ENCODE assay signal across 23 cellular contexts in the genomic region with DNA sequence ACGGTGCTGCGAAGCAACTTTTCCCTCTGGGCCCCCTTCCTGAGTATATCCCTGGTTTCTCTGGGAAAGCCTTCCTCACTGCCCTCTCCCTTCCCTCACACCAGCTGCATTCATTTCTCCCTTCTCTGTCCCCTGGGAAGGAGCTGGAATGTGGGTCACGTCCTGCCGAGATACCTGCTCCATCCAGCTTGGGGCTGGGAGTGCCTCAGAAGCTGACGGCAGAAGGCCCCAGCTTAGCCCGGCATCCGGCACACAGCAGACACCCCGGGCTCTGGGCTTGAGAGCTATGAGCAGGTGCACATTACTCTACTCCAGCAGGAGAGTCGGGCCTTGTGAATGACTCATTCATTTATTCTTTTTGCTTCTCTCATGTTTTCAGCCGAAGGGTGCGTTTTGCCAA.
"Had no signal": no experiment of that assay in that cellular context is flagged by ENCODE, and none has a peak within 500 bp of the region (broad histone marks: within the 10 kb centered on the region; RNA-seq: fewer than 3 reads in every experiment).

No MANE protein-coding gene starts in this region.

- H3K4me1 ChIP-seq: esophagus squamous epithelium, gastrocnemius medialis, suprapubic skin, tibial nerve, uterus had no signal

- H3K9me3 ChIP-seq: gastrocnemius medialis, uterus had no signal

- ATAC-seq: activated T-cell treated with anti-CD3 and anti-CD28 coated beads, Interleukin-2, amount 50 U/mL, for 72 hours; gastrocnemius medialis; left cardiac atrium; mucosa of descending colon; stimulated activated naive CD8-positive, alpha-beta T cell treated with anti-CD3 and anti-CD28 coated beads, Interleukin-15, amount 100 ng/mL, for 72 hours had no signal

- DNase-seq: activated CD4-positive, alpha-beta T cell treated with anti-CD3 and anti-CD28 coated beads for 1 hour; activated CD4-positive, alpha-beta T cell treated with anti-CD3 and anti-CD28 coated beads, Interleukin-2, amount 50 U/mL, for 1 hour; activated effector memory CD4-positive, alpha-beta T cell treated with Interleukin-2 at 50 U/mL for 16 hours; activated naive CD4-positive, alpha-beta T cell treated with anti-CD3 and anti-CD28 coated beads for 36 hours; activated naive CD8-positive, alpha-beta T cell treated with anti-CD3 and anti-CD28 coated beads, Interleukin-2, amount 10 ng/mL, durations not matched to agents 7 days and 5 days; activated T-cell treated with anti-CD3 and anti-CD28 coated beads, Interleukin-2, amount 50 U/mL, for 72 hours; cerebellar nuclear complex; cortex of kidney; endodermal cell; esophagus squamous epithelium; gastrocnemius medialis; hippocampal formation; left cardiac atrium; mesenchymal stem cell; nephron progenitor cell; nucleus accumbens; stimulated activated CD4-positive, alpha-beta T cell treated with anti-CD3 and anti-CD28 coated beads, Interleukin-4, amount 100 ng/mL, for 4 hours; stimulated activated naive CD8-positive, alpha-beta T cell treated with anti-CD3 and anti-CD28 coated beads, Interleukin-15, amount 100 ng/mL, for 72 hours had no signal

- H3K27me3 ChIP-seq: suprapubic skin, tibial nerve, uterus had no signal

- H3K27ac Mint-ChIP-seq: activated naive CD4-positive, alpha-beta T cell treated with anti-CD3 and anti-CD28 coated beads for 36 hours; activated naive CD8-positive, alpha-beta T cell treated with anti-CD3 and anti-CD28 coated beads, Interleukin-2, amount 10 ng/mL, durations not matched to agents 7 days and 5 days; activated T-cell treated with anti-CD3 and anti-CD28 coated beads, Interleukin-2, amount 50 U/mL, for 72 hours; endodermal cell; nephron progenitor cell; stimulated activated naive CD8-positive, alpha-beta T cell treated with anti-CD3 and anti-CD28 coated beads, Interleukin-15, amount 100 ng/mL, for 72 hours had no signal

- H3K4me3 Mint-ChIP-seq: activated naive CD4-positive, alpha-beta T cell treated with anti-CD3 and anti-CD28 coated beads for 36 hours; activated naive CD8-positive, alpha-beta T cell treated with anti-CD3 and anti-CD28 coated beads, Interleukin-2, amount 10 ng/mL, durations not matched to agents 7 days and 5 days; activated T-cell treated with anti-CD3 and anti-CD28 coated beads, Interleukin-2, amount 50 U/mL, for 72 hours; endodermal cell; nephron progenitor cell; stimulated activated naive CD8-positive, alpha-beta T cell treated with anti-CD3 and anti-CD28 coated beads, Interleukin-15, amount 100 ng/mL, for 72 hours had no signal

- H3K4me3 ChIP-seq: esophagus squamous epithelium, gastrocnemius medialis, mucosa of descending colon, suprapubic skin, tibial nerve, uterus had no signal

- H3K36me3 Mint-ChIP-seq: activated naive CD8-positive, alpha-beta T cell treated with anti-CD3 and anti-CD28 coated beads, Interleukin-2, amount 10 ng/mL, durations not matched to agents 7 days and 5 days had no signal

- H3K9me3 Mint-ChIP-seq: activated T-cell treated with anti-CD3 and anti-CD28 coated beads, Interleukin-2, amount 50 U/mL, for 72 hours had no signal

- H3K27ac ChIP-seq: esophagus squamous epithelium, gastrocnemius medialis, suprapubic skin, tibial nerve, uterus, VCaP had no signal

- H3K4me1 Mint-ChIP-seq: activated naive CD8-positive, alpha-beta T cell treated with anti-CD3 and anti-CD28 coated beads, Interleukin-2, amount 10 ng/mL, durations not matched to agents 7 days and 5 days; nephron progenitor cell; stimulated activated naive CD8-positive, alpha-beta T cell treated with anti-CD3 and anti-CD28 coated beads, Interleukin-15, amount 100 ng/mL, for 72 hours had no signal

- H3K36me3 ChIP-seq: esophagus squamous epithelium, gastrocnemius medialis, suprapubic skin, tibial nerve, uterus had no signal
